In the genomic region with DNA sequence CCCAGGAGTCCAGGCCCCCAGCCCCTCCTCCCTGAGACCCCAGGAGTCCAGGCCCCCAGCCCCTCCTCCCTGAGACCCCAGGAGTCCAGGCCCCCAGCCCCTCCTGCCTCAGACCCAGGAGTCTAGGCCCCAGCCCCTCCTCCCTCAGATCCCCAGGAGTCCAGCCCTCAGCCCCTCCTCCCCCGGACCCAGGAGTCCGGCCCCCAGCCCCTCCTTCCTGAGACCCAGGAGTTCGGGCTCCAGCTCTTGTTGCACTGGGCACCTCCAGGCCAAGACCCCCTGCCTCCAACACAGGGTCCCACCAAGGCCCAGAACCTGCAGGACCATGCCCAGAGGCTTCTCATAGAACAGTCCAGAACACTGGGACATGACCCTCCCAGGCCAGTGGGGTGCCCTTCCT, we compare ENCODE assay signal across 1 cellular context.
TF ChIP-seq lines count a peak whose summit lies in the region.

No MANE protein-coding gene starts in this region.

TF ChIP-seq in GM12878, 131 proteins besides CTCF, POLR2A, EP300 and RAD21:
- no peak for TF ChIP-seq TCF7 (IDR thresholded peaks at IDR 0.05; ENCODE audit: borderline replicate concordance)
